ENCODE assay signal across 16 cellular contexts in the genomic region with DNA sequence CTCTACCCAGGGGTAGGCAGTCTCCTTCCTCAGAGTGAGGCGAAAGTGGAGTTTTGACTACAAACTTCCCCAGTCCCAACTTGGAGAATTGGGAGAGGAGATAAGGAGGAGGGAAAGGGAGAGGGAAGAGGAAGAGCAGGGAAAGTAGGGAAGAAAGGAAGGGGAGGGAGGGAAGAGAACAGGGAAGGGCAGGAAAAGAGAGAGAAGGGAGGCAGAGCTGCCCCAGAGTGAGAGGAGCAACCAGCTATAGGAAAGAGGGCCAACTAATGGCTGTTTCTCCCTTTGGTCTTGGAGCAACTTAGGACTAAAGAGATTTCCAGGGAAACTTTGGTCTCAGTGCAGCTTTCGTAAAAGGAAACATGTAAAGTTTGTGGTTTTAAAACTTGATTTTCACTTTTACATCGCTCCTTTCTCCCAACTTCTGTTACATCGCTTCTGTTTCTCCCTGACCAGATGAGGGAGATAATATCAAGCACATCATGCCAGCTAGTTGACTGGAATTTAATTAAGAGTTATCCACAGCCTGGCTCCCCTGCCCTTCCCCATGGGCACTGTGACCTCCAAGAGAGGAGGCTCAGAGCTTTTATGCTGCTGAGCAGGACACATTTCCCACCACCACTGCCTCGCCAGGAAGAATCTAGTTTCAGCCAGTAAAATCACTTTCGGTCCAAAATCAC. TPM values are rescaled to one million over a fixed set of nuclear protein-coding genes. Genes with fewer than 3 reads are reported as not detected.
A peak's percentile ranks its signal among the peaks of the same experiment; 100 is the strongest.
DNase-seq lines count a peak whose midpoint lies in the region; ATAC-seq and TF ChIP-seq lines count a peak whose summit lies in the region.
"Had no signal": no experiment of that assay in that cellular context is flagged by ENCODE, and none has a peak within 500 bp of the region (broad histone marks: within the 10 kb centered on the region; RNA-seq: fewer than 3 reads in every experiment).

No MANE protein-coding gene starts in this region.

- TF ChIP-seq POLR2A in esophagus squamous epithelium (IDR thresholded peaks at IDR 0.05), result no peak

- H3K27ac Mint-ChIP-seq in WTC11, result no peak overlapping the region

- no peak overlapping the region for H2BK120ac ChIP-seq in neuronal stem cell (ENCODE audit: low read depth, low read length)

- WGBS in esophagus squamous epithelium, 2 donors, result 25 to 35% methylated on average over 6 of the region's 6 CpGs
- no CpG with 5 or more reads among the region's 6 CpGs for WGBS in neuronal stem cell (ENCODE audit: extremely low coverage in 2 of 2, insufficient read length in 2 of 2, insufficient replicate concordance in 1 of 2), 2 donors

- no peak overlapping the region for H3K4ac ChIP-seq in neuronal stem cell (ENCODE audit: low read length)

- H2BK15ac ChIP-seq in neuronal stem cell (ENCODE audit: low read length), result no peak overlapping the region

- peak overlapping the region; percentile 36 for H2AFZ ChIP-seq in neuronal stem cell (ENCODE audit: low read length)

- no peak overlapping the region for H4K91ac ChIP-seq in neuronal stem cell (ENCODE audit: low read depth, low read length, poor library complexity)

- H2BK5ac ChIP-seq in neuronal stem cell (ENCODE audit: low read length), result no peak overlapping the region

- H3K9ac ChIP-seq in neuronal stem cell (ENCODE audit: low read depth, low read length, poor library complexity), result no peak overlapping the region
- H3K9ac ChIP-seq: BLaER1 treated with 17β-estradiol and CSF1 and Interleukin-3, amounts not matched to agents 10 nM and 100 nM; KMS-11 had no signal

- H2AK5ac ChIP-seq in neuronal stem cell (ENCODE audit: low read depth, low read length), result no peak overlapping the region

- H3K9me3 ChIP-seq in esophagus squamous epithelium, result no peaks in the 10 kb centered on the region
- no peaks in the 10 kb centered on the region for H3K9me3 ChIP-seq in neuronal stem cell (replicated peaks in 1 of 2; ENCODE audit: control insufficient read depth in 2 of 2, insufficient read depth in 1 of 2, low read depth in 1 of 2, low read length in 2 of 2)
- H3K9me3 ChIP-seq: gastroesophageal sphincter, prostate gland, tibial artery had no signal

- no peaks in the 10 kb centered on the region for H3K36me3 ChIP-seq in esophagus squamous epithelium
- no peaks in the 10 kb centered on the region for H3K36me3 ChIP-seq in neuronal stem cell (replicated peaks in 1 of 2; ENCODE audit: control insufficient read depth in 2 of 2, insufficient read depth in 2 of 2, low read length in 2 of 2)
- H3K36me3 ChIP-seq: BLaER1 treated with 17β-estradiol and CSF1 and Interleukin-3, amounts not matched to agents 10 nM and 100 nM; gastroesophageal sphincter; prostate gland; tibial artery had no signal

- H3K36me3 Mint-ChIP-seq in WTC11, result no peaks in the 10 kb centered on the region

- no peak overlapping the region for H3K18ac ChIP-seq in neuronal stem cell (ENCODE audit: low read length)

- H3K27me3 ChIP-seq in esophagus squamous epithelium, result peaks cover 0 to 18% (median 0%) of the 10 kb centered on the region in 4 donors
- peaks cover 0 to 39% (median 24%) of the 10 kb centered on the region in 3 experiments for H3K27me3 ChIP-seq in neuronal stem cell (ENCODE audit: control insufficient read depth in 3 of 3, insufficient read depth in 3 of 3, low read depth in 1 of 3, low read length in 3 of 3)

- no peak overlapping the region for H3K23ac ChIP-seq in neuronal stem cell (ENCODE audit: low read depth, low read length, poor library complexity)

- no peak overlapping the region for H2BK12ac ChIP-seq in neuronal stem cell (ENCODE audit: low read length)

- H3K27ac ChIP-seq in C4-2B (peak overlapping the region; percentile 64), esophagus squamous epithelium (peak overlapping the region; percentile 57 to 88 (median 82)), neuronal stem cell (replicated peaks; ENCODE audit: low read length) (no peak overlapping the region)
- H3K27ac ChIP-seq: BLaER1 treated with 17β-estradiol and CSF1 and Interleukin-3, amounts not matched to agents 10 nM and 100 nM; KMS-11; prostate gland; tibial artery had no signal

- ATAC-seq in WTC11 (no peak; the same call in 1 of the 2 replicates), GM19351 (IDR thresholded peaks at IDR 0.05; ENCODE audit: unreplicated experiment) (no peak), omental fat pad (ENCODE audit: low FRiP score) (no peak), GM18870 (IDR thresholded peaks at IDR 0.05; ENCODE audit: unreplicated experiment) (no peak)
- ATAC-seq: gastroesophageal sphincter, left ventricle myocardium superior had no signal

- POLR2A ChIA-PET in WTC11 (lab: Charles Lee), result no interaction called here

- H3K4me1 ChIP-seq in esophagus squamous epithelium (peaks cover 9 to 89% (median 17%) of the 10 kb centered on the region in 3 donors), neuronal stem cell (ENCODE audit: control insufficient read depth in 2 of 2, insufficient read depth in 1 of 2, low read depth in 1 of 2, low read length in 2 of 2) (peaks cover 12 to 27% of the 10 kb centered on the region in 2 donors)
- H3K4me1 ChIP-seq: prostate gland had no signal

- no peaks in the 10 kb centered on the region for H3K9me3 Mint-ChIP-seq in WTC11

- peak overlapping the region; percentile 73; the same call in 1 of the 2 replicates for H3K4me3 Mint-ChIP-seq in WTC11

- H3K79me1 ChIP-seq in neuronal stem cell (ENCODE audit: low read depth, low read length), result no peaks in the 10 kb centered on the region

- peak overlapping the region; percentile 52 to 75 (median 62) for H3K4me3 ChIP-seq in esophagus squamous epithelium
- H3K4me3 ChIP-seq in neuronal stem cell (ENCODE audit: low read length in 2 of 2), result no peak overlapping the region

- intact Hi-C loops in esophagus squamous epithelium (cut with DNase I), result no loop called here

- H4K8ac ChIP-seq in neuronal stem cell (ENCODE audit: low read depth, low read length), result no peak overlapping the region

- H3K4me2 ChIP-seq in neuronal stem cell (ENCODE audit: insufficient read depth, low read length, poor library complexity, severe bottlenecking), result no peak overlapping the region
- H3K4me2 ChIP-seq: KMS-11 had no signal

- CTCF ChIA-PET in WTC11 (lab: Charles Lee), result interaction anchor here (1.2 to 1.8 kb wide), 3 partner anchors 9 to 22 kb away, joined by 3 to 11 read pairs (median 4); no protein-coding TSS in a partner anchor

- TF ChIP-seq CTCF in C4-2B (conservative IDR thresholded peaks at IDR 0.05) (no peak), WTC11 (IDR thresholded peaks at IDR 0.05) (no peak), esophagus squamous epithelium (IDR thresholded peaks at IDR 0.05) (no peak), omental fat pad (IDR thresholded peaks at IDR 0.05) (no peak)

- no peak overlapping the region for H3K14ac ChIP-seq in neuronal stem cell (ENCODE audit: low read length)

- peaks cover 41% of the 10 kb centered on the region for H3K4me1 Mint-ChIP-seq in WTC11

- DNase-seq in WTC11 (ENCODE audit: low spot score) (no peak), esophagus squamous epithelium (lab: John Stamatoyannopoulos, UW) (no peak), neuronal stem cell (ENCODE audit: low spot score) (no peak), AG08396 (ENCODE audit: low spot score) (no peak), omental fat pad (ENCODE audit: low spot score) (no peak)
- DNase-seq: activated T-cell treated with anti-CD3 and anti-CD28 coated beads, Interleukin-2, amount 50 U/mL, for 1 hour; central memory CD4-positive, alpha-beta T cell; left ventricle myocardium superior; tibial artery had no signal

- peaks cover 61% of the 10 kb centered on the region for H3K27me3 Mint-ChIP-seq in WTC11 (ENCODE audit: low read depth)

TF ChIP-seq in WTC11, 78 proteins besides CTCF, POLR2A, EP300 and RAD21 (continues in another document):
- no peak for TF ChIP-seq SP1 (CRISPR knock-in tag; conservative IDR thresholded peaks at IDR 0.05)
- TF ChIP-seq USF1 (CRISPR knock-in tag; IDR thresholded peaks at IDR 0.05), result no peak
- TF ChIP-seq, protein P1, sequence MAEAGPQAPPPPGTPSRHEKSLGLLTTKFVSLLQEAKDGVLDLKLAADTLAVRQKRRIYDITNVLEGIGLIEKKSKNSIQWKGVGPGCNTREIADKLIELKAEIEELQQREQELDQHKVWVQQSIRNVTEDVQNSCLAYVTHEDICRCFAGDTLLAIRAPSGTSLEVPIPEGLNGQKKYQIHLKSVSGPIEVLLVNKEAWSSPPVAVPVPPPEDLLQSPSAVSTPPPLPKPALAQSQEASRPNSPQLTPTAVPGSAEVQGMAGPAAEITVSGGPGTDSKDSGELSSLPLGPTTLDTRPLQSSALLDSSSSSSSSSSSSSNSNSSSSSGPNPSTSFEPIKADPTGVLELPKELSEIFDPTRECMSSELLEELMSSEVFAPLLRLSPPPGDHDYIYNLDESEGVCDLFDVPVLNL (CRISPR knock-in tag; IDR thresholded peaks at IDR 0.05; ENCODE audit: borderline replicate concordance, low read depth), result no peak
- TF ChIP-seq MLX (CRISPR knock-in tag; IDR thresholded peaks at IDR 0.05), result no peak
- TF ChIP-seq GABPB1 (CRISPR knock-in tag; IDR thresholded peaks at IDR 0.05), result no peak
- TF ChIP-seq, protein P2, sequence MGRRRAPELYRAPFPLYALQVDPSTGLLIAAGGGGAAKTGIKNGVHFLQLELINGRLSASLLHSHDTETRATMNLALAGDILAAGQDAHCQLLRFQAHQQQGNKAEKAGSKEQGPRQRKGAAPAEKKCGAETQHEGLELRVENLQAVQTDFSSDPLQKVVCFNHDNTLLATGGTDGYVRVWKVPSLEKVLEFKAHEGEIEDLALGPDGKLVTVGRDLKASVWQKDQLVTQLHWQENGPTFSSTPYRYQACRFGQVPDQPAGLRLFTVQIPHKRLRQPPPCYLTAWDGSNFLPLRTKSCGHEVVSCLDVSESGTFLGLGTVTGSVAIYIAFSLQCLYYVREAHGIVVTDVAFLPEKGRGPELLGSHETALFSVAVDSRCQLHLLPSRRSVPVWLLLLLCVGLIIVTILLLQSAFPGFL (CRISPR knock-in tag; IDR thresholded peaks at IDR 0.05; ENCODE audit: borderline replicate concordance), result no peak
- TF ChIP-seq NFE2L1 (CRISPR knock-in tag; IDR thresholded peaks at IDR 0.05), result no peak

RNA-seq across cellular contexts. Expression of gene CA12, which starts 1.4 kb away (rescaled TPM):
- 2.8 to 3.3 TPM (median 2.8 TPM) in 3 replicates for total RNA-seq in WTC11 (2021)
- 100 to 1,000 TPM; 126 to 156 (median 143) TPM for total RNA-seq in esophagus squamous epithelium
- polyA plus RNA-seq in neuronal stem cell (2013, experiment 1 of 2), result 0.43 TPM
- 0.46 TPM for polyA plus RNA-seq in neuronal stem cell (2013, experiment 2 of 2)
- total RNA-seq in omental fat pad, result 10 to 100 TPM in 2 of 4 donors, 1 to 10 TPM in 1, under 1 TPM in 1; 0.75 to 27.1 (median 10.2) TPM

Comparison
In these comparisons a context has a peak if more than half of its experiments do, and no peak if none do; other contexts are left out.
1. H3K4me3 ChIP-seq: peak in esophagus squamous epithelium (4 of 4); none in neuronal stem cell (0 of 2).
2. RNA of gene CA12, which starts 1.4 kb away (total RNA-seq): 126 to 156 TPM in esophagus squamous epithelium; 0.75 to 27.1 TPM in omental fat pad and 2.8 to 3.3 TPM in WTC11; every median in the first group is over 4 times any median in the second.